Comparison of ENCODE assay signal across 39 cellular contexts in genomic region chr2:23256643-23257042, GRCh38.
"Had no signal": no experiment of that assay in that cellular context is flagged by ENCODE, and none has a peak within 500 bp of the region (broad histone marks: within the 10 kb centered on the region; RNA-seq: fewer than 3 reads in every experiment).

No MANE protein-coding gene starts in this region.

- H3K4me1 ChIP-seq: adrenal gland, ascending aorta, body of pancreas had no signal

- H3K36me3 ChIP-seq: adrenal gland, ascending aorta, brain microvascular endothelial cell, cardiac muscle cell had no signal

- H3K4me3 ChIP-seq: adrenal gland, ascending aorta, body of pancreas, cardiac muscle cell had no signal

- DNase-seq: activated effector memory CD4-positive, alpha-beta T cell treated with anti-CD3 and anti-CD28 coated beads, Interleukin-2, amount 50 U/mL, for 16 hours; activated effector memory CD4-positive, alpha-beta T cell treated with Interleukin-2 at 50 U/mL for 16 hours; activated gamma-delta T cell; activated gamma-delta T cell treated with Interleukin-2 at 50 U/mL for 16 hours; activated naive CD4-positive, alpha-beta T cell; activated naive CD4-positive, alpha-beta T cell treated with anti-CD3 and anti-CD28 coated beads for 36 hours; activated naive CD4-positive, alpha-beta T cell treated with anti-CD3 and anti-CD28 coated beads, Interleukin-2, amount 10 ng/mL, durations not matched to agents 7 days and 5 days; activated naive CD4-positive, alpha-beta T cell treated with anti-CD3 and anti-CD28 coated beads, Interleukin-2, amount 50 U/mL, for 16 hours; activated naive CD4-positive, alpha-beta T cell treated with Interleukin-2 at 50 U/mL for 16 hours; activated naive CD8-positive, alpha-beta T cell treated with anti-CD3 and anti-CD28 coated beads for 36 hours; activated naive CD8-positive, alpha-beta T cell treated with anti-CD3 and anti-CD28 coated beads, Interleukin-2, amount 10 ng/mL, durations not matched to agents 7 days and 5 days; activated naive CD8-positive, alpha-beta T cell treated with anti-CD3 and anti-CD28 coated beads, Interleukin-2, amount 50 U/mL, for 24 hours; activated T-cell treated with anti-CD3 and anti-CD28 coated beads, Interleukin-2, amount 50 U/mL, for 1 hour; activated T-cell treated with anti-CD3 and anti-CD28 coated beads, Interleukin-2, amount 50 U/mL, for 24 hours; activated T-cell treated with anti-CD3 and anti-CD28 coated beads, Interleukin-2, amount 50 U/mL, for 4 hours; activated T-cell treated with anti-CD3 and anti-CD28 coated beads, Interleukin-2, amount 50 U/mL, for 48 hours; activated T-cell treated with anti-CD3 and anti-CD28 coated beads, Interleukin-2, amount 50 U/mL, for 72 hours; adrenal gland; amniotic stem cell; amygdala; anterior cingulate cortex; aorta; body of pancreas; brain microvascular endothelial cell; caudate nucleus; central memory CD4-positive, alpha-beta T cell; cerebellar nuclear complex had no signal

- H3K27me3 ChIP-seq: adrenal gland, ascending aorta, body of pancreas, brain microvascular endothelial cell had no signal

- H3K9me3 ChIP-seq: ascending aorta, body of pancreas had no signal

- H3K27me3 Mint-ChIP-seq: activated naive CD4-positive, alpha-beta T cell treated with anti-CD3 and anti-CD28 coated beads, Interleukin-2, amount 50 U/mL, for 24 hours; activated naive CD8-positive, alpha-beta T cell treated with anti-CD3 and anti-CD28 coated beads, Interleukin-2, amount 50 U/mL, for 24 hours had no signal

- H3K4me3 Mint-ChIP-seq: activated naive CD4-positive, alpha-beta T cell treated with anti-CD3 and anti-CD28 coated beads for 36 hours; activated naive CD4-positive, alpha-beta T cell treated with anti-CD3 and anti-CD28 coated beads, Interleukin-2, amount 10 ng/mL, durations not matched to agents 7 days and 5 days; activated naive CD4-positive, alpha-beta T cell treated with anti-CD3 and anti-CD28 coated beads, Interleukin-2, amount 50 U/mL, for 24 hours; activated naive CD8-positive, alpha-beta T cell; activated naive CD8-positive, alpha-beta T cell treated with anti-CD3 and anti-CD28 coated beads for 36 hours; activated naive CD8-positive, alpha-beta T cell treated with anti-CD3 and anti-CD28 coated beads, Interleukin-2, amount 10 ng/mL, durations not matched to agents 7 days and 5 days; activated naive CD8-positive, alpha-beta T cell treated with anti-CD3 and anti-CD28 coated beads, Interleukin-2, amount 50 U/mL, for 24 hours; activated T-cell treated with anti-CD3 and anti-CD28 coated beads, Interleukin-2, amount 50 U/mL, for 24 hours; activated T-cell treated with anti-CD3 and anti-CD28 coated beads, Interleukin-2, amount 50 U/mL, for 4 hours; activated T-cell treated with anti-CD3 and anti-CD28 coated beads, Interleukin-2, amount 50 U/mL, for 72 hours; activated T-helper 1 cell treated with anti-CD3 and anti-CD28 coated beads, Interleukin-12 subunit alpha, Interleukin-12 subunit beta, Interleukin-2, Interleukin-4 antibody, amounts not matched to agents 30 ng/mL and 10 ng/mL and 1 ng/mL, durations not matched to agents 14 hours and 24 hours and 36 hours; activated T-helper 17 cell treated with anti-CD3 and anti-CD28 coated beads, Interleukin-2, amount 50 U/mL, for 72 hours; brain; central memory CD8-positive, alpha-beta T cell had no signal

- ATAC-seq: activated naive CD4-positive, alpha-beta T cell treated with anti-CD3 and anti-CD28 coated beads, Interleukin-2, amount 50 U/mL, for 72 hours; activated naive CD8-positive, alpha-beta T cell treated with anti-CD3 and anti-CD28 coated beads, Interleukin-2, amount 50 U/mL, for 24 hours; activated T-cell treated with anti-CD3 and anti-CD28 coated beads, Interleukin-2, amount 50 U/mL, for 4 hours; activated T-cell treated with anti-CD3 and anti-CD28 coated beads, Interleukin-2, amount 50 U/mL, for 72 hours; activated T-helper 17 cell treated with anti-CD3 and anti-CD28 coated beads, Interleukin-2, amount 50 U/mL, for 72 hours; body of pancreas had no signal

- H3K9me3 Mint-ChIP-seq: activated naive CD4-positive, alpha-beta T cell treated with anti-CD3 and anti-CD28 coated beads for 36 hours; activated naive CD4-positive, alpha-beta T cell treated with anti-CD3 and anti-CD28 coated beads, Interleukin-2, amount 10 ng/mL, durations not matched to agents 7 days and 5 days; activated naive CD4-positive, alpha-beta T cell treated with anti-CD3 and anti-CD28 coated beads, Interleukin-2, amount 50 U/mL, for 24 hours; activated naive CD4-positive, alpha-beta T cell treated with anti-CD3 and anti-CD28 coated beads, Interleukin-2, amount 50 U/mL, for 72 hours; activated naive CD8-positive, alpha-beta T cell treated with anti-CD3 and anti-CD28 coated beads for 36 hours; activated naive CD8-positive, alpha-beta T cell treated with anti-CD3 and anti-CD28 coated beads, Interleukin-2, amount 10 ng/mL, durations not matched to agents 7 days and 5 days; activated naive CD8-positive, alpha-beta T cell treated with anti-CD3 and anti-CD28 coated beads, Interleukin-2, amount 50 U/mL, for 24 hours; activated T-cell treated with anti-CD3 and anti-CD28 coated beads, Interleukin-2, amount 50 U/mL, for 24 hours; activated T-cell treated with anti-CD3 and anti-CD28 coated beads, Interleukin-2, amount 50 U/mL, for 4 hours; activated T-cell treated with anti-CD3 and anti-CD28 coated beads, Interleukin-2, amount 50 U/mL, for 72 hours; activated T-helper 1 cell treated with anti-CD3 and anti-CD28 coated beads, Interleukin-12 subunit alpha, Interleukin-12 subunit beta, Interleukin-2, Interleukin-4 antibody, amounts not matched to agents 30 ng/mL and 10 ng/mL and 1 ng/mL, durations not matched to agents 14 hours and 24 hours and 36 hours; activated T-helper 17 cell treated with anti-CD3 and anti-CD28 coated beads, Interleukin-2, amount 50 U/mL, for 72 hours; activated T-helper 2 cell treated with anti-CD3 and anti-CD28 coated beads, Interferon-gamma antibody, Interleukin-2, Interleukin-4, amounts not matched to agents 10 μg/mL and 5 μg/mL and 100 μg/mL, durations not matched to agents 14 hours and 24 hours and 36 hours; central memory CD8-positive, alpha-beta T cell had no signal

- FAIRE-seq: astrocyte, bronchial epithelial cell had no signal

- H3K4me1 Mint-ChIP-seq: activated naive CD4-positive, alpha-beta T cell treated with anti-CD3 and anti-CD28 coated beads, Interleukin-2, amount 10 ng/mL, durations not matched to agents 7 days and 5 days; activated naive CD4-positive, alpha-beta T cell treated with anti-CD3 and anti-CD28 coated beads, Interleukin-2, amount 50 U/mL, for 24 hours; activated naive CD8-positive, alpha-beta T cell treated with anti-CD3 and anti-CD28 coated beads for 36 hours; activated naive CD8-positive, alpha-beta T cell treated with anti-CD3 and anti-CD28 coated beads, Interleukin-2, amount 10 ng/mL, durations not matched to agents 7 days and 5 days; activated naive CD8-positive, alpha-beta T cell treated with anti-CD3 and anti-CD28 coated beads, Interleukin-2, amount 50 U/mL, for 24 hours; activated T-helper 17 cell treated with anti-CD3 and anti-CD28 coated beads, Interleukin-2, amount 50 U/mL, for 72 hours; brain; central memory CD8-positive, alpha-beta T cell had no signal

- H3K27ac ChIP-seq: adrenal gland, ascending aorta, body of pancreas, brain microvascular endothelial cell, cardiac muscle cell had no signal

- H3K36me3 Mint-ChIP-seq: activated naive CD4-positive, alpha-beta T cell treated with anti-CD3 and anti-CD28 coated beads, Interleukin-2, amount 10 ng/mL, durations not matched to agents 7 days and 5 days; activated naive CD4-positive, alpha-beta T cell treated with anti-CD3 and anti-CD28 coated beads, Interleukin-2, amount 50 U/mL, for 24 hours; activated naive CD4-positive, alpha-beta T cell treated with anti-CD3 and anti-CD28 coated beads, Interleukin-2, amount 50 U/mL, for 72 hours; activated naive CD8-positive, alpha-beta T cell; activated naive CD8-positive, alpha-beta T cell treated with anti-CD3 and anti-CD28 coated beads for 36 hours; activated naive CD8-positive, alpha-beta T cell treated with anti-CD3 and anti-CD28 coated beads, Interleukin-2, amount 10 ng/mL, durations not matched to agents 7 days and 5 days; brain had no signal

- H3K27ac Mint-ChIP-seq: activated naive CD4-positive, alpha-beta T cell treated with anti-CD3 and anti-CD28 coated beads for 36 hours; activated naive CD4-positive, alpha-beta T cell treated with anti-CD3 and anti-CD28 coated beads, Interleukin-2, amount 10 ng/mL, durations not matched to agents 7 days and 5 days; activated naive CD4-positive, alpha-beta T cell treated with anti-CD3 and anti-CD28 coated beads, Interleukin-2, amount 50 U/mL, for 24 hours; activated naive CD4-positive, alpha-beta T cell treated with anti-CD3 and anti-CD28 coated beads, Interleukin-2, amount 50 U/mL, for 72 hours; activated naive CD8-positive, alpha-beta T cell; activated naive CD8-positive, alpha-beta T cell treated with anti-CD3 and anti-CD28 coated beads for 36 hours; activated naive CD8-positive, alpha-beta T cell treated with anti-CD3 and anti-CD28 coated beads, Interleukin-2, amount 10 ng/mL, durations not matched to agents 7 days and 5 days; activated naive CD8-positive, alpha-beta T cell treated with anti-CD3 and anti-CD28 coated beads, Interleukin-2, amount 50 U/mL, for 24 hours; activated T-cell treated with anti-CD3 and anti-CD28 coated beads, Interleukin-2, amount 50 U/mL, for 24 hours; activated T-cell treated with anti-CD3 and anti-CD28 coated beads, Interleukin-2, amount 50 U/mL, for 72 hours; activated T-helper 1 cell treated with anti-CD3 and anti-CD28 coated beads, Interleukin-12 subunit alpha, Interleukin-12 subunit beta, Interleukin-2, Interleukin-4 antibody, amounts not matched to agents 30 ng/mL and 10 ng/mL and 1 ng/mL, durations not matched to agents 14 hours and 24 hours and 36 hours; activated T-helper 17 cell treated with anti-CD3 and anti-CD28 coated beads, Interleukin-2, amount 50 U/mL, for 72 hours; activated T-helper 2 cell treated with anti-CD3 and anti-CD28 coated beads, Interferon-gamma antibody, Interleukin-2, Interleukin-4, amounts not matched to agents 10 μg/mL and 5 μg/mL and 100 μg/mL, durations not matched to agents 14 hours and 24 hours and 36 hours; brain had no signal
